In the genomic region with DNA sequence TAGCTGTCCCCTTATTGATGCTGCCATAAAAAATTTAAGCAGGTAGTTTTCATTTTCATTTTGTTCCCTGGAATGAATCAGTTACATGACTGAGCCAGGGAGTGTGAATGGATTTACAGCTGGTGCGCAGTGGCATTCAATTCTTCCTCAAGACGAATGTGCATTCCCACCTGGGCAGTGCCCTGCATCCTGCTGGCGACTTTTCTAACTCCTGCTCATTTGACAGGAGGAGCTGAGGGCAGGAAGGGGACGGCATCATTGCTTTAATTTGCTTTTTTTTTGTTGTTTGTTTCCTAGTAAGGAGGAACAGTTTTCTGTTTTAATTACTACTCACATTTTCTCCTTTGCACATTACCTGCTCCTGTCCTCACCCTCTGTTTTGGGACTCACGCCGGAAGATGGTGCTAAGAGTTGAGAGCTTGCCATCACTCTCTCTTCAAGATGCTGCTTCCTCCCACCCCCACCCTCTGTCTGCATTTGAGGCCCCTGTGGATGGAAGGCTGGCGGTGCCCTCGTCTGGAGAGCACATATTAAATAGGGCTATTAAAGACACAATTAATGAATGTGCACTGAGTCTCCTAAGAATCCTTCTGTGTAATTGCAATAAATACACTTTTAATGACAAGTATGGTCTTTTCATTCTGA, we compare ENCODE assay signal across 1 cellular context.
TF ChIP-seq lines count a peak whose summit lies in the region.

No MANE protein-coding gene starts in this region.

TF ChIP-seq in GM23338, 12 proteins besides CTCF, POLR2A, EP300 and RAD21:
- TF ChIP-seq, protein P1, sequence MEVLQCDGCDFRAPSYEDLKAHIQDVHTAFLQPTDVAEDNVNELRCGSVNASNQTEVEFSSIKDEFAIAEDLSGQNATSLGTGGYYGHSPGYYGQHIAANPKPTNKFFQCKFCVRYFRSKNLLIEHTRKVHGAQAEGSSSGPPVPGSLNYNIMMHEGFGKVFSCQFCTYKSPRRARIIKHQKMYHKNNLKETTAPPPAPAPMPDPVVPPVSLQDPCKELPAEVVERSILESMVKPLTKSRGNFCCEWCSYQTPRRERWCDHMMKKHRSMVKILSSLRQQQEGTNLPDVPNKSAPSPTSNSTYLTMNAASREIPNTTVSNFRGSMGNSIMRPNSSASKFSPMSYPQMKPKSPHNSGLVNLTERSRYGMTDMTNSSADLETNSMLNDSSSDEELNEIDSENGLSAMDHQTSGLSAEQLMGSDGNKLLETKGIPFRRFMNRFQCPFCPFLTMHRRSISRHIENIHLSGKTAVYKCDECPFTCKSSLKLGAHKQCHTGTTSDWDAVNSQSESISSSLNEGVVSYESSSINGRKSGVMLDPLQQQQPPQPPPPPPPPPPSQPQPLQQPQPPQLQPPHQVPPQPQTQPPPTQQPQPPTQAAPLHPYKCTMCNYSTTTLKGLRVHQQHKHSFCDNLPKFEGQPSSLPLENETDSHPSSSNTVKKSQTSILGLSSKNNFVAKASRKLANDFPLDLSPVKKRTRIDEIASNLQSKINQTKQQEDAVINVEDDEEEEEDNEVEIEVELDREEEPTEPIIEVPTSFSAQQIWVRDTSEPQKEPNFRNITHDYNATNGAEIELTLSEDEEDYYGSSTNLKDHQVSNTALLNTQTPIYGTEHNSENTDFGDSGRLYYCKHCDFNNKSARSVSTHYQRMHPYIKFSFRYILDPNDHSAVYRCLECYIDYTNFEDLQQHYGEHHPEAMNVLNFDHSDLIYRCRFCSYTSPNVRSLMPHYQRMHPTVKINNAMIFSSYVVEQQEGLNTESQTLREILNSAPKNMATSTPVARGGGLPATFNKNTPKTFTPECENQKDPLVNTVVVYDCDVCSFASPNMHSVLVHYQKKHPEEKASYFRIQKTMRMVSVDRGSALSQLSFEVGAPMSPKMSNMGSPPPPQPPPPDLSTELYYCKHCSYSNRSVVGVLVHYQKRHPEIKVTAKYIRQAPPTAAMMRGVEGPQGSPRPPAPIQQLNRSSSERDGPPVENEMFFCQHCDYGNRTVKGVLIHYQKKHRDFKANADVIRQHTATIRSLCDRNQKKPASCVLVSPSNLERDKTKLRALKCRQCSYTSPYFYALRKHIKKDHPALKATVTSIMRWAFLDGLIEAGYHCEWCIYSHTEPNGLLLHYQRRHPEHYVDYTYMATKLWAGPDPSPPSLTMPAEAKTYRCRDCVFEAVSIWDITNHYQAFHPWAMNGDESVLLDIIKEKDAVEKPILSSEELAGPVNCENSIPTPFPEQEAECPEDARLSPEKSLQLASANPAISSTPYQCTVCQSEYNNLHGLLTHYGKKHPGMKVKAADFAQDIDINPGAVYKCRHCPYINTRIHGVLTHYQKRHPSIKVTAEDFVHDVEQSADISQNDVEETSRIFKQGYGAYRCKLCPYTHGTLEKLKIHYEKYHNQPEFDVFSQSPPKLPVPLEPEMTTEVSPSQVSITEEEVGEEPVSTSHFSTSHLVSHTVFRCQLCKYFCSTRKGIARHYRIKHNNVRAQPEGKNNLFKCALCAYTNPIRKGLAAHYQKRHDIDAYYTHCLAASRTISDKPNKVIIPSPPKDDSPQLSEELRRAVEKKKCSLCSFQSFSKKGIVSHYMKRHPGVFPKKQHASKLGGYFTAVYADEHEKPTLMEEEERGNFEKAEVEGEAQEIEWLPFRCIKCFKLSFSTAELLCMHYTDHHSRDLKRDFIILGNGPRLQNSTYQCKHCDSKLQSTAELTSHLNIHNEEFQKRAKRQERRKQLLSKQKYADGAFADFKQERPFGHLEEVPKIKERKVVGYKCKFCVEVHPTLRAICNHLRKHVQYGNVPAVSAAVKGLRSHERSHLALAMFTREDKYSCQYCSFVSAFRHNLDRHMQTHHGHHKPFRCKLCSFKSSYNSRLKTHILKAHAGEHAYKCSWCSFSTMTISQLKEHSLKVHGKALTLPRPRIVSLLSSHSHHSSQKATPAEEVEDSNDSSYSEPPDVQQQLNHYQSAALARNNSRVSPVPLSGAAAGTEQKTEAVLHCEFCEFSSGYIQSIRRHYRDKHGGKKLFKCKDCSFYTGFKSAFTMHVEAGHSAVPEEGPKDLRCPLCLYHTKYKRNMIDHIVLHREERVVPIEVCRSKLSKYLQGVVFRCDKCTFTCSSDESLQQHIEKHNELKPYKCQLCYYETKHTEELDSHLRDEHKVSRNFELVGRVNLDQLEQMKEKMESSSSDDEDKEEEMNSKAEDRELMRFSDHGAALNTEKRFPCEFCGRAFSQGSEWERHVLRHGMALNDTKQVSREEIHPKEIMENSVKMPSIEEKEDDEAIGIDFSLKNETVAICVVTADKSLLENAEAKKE (CRISPR knock-in tag; IDR thresholded peaks at IDR 0.05) = no peak
TF ChIP-seq in GM23338: peak in this region for 0.
